In genomic region chr9:133972041-133972970, GRCh38 we compare ENCODE assay signal across 16 cellular contexts. TPM values are rescaled to one million over a fixed set of nuclear protein-coding genes. Genes with fewer than 3 reads are reported as not detected.
DNase-seq lines count a peak whose midpoint lies in the region; ATAC-seq and TF ChIP-seq lines count a peak whose summit lies in the region.
"Had no signal": no experiment of that assay in that cellular context is flagged by ENCODE, and none has a peak within 500 bp of the region (broad histone marks: within the 10 kb centered on the region; RNA-seq: fewer than 3 reads in every experiment).

No MANE protein-coding gene starts in this region.

- ATAC-seq in right cardiac atrium (no peak), HG02623 (IDR thresholded peaks at IDR 0.05; ENCODE audit: unreplicated experiment) (no peak)
- ATAC-seq: activated T-cell treated with anti-CD3 and anti-CD28 coated beads, Interleukin-2, amount 50 U/mL, for 72 hours had no signal

- in situ Hi-C loops in ACHN (cut with HindIII; ENCODE audit: low pct_ligation_motif_present, low pct_unique_long_range_greater_than_20kb, low sequenced_read_pairs): no loop called here

- peaks cover 68% of the 10 kb centered on the region for H3K79me2 ChIP-seq in PC-9 (ENCODE audit: low read depth)

- no peaks in the 10 kb centered on the region for H3K9me3 Mint-ChIP-seq in activated CD4-positive, alpha-beta memory T cell treated with anti-CD3 and anti-CD28 coated beads, Interleukin-2, amount 10 ng/mL, durations not matched to agents 7 days and 5 days
- H3K9me3 Mint-ChIP-seq: activated CD4-positive, alpha-beta T cell treated with anti-CD3 and anti-CD28 coated beads, Interleukin-2, amount 10 ng/mL, durations not matched to agents 7 days and 5 days; activated T-cell treated with anti-CD3 and anti-CD28 coated beads, Interleukin-2, amount 50 U/mL, for 72 hours; dendritic cell treated with granulocyte-macrophage colony-stimulating factor and Interleukin-4, amounts not matched to agents 40 ng/mL and 50 ng/mL, for 4 days had no signal

- WGBS in right cardiac atrium: 86% methylated on average over 28 of the region's 28 CpGs

- BruUV-seq in PC-9 (replicated peaks; lab: Mats Ljungman, UMichigan): no TSS peak

- H3K27me3 ChIP-seq in PC-9 (ENCODE audit: insufficient read depth, low read depth) (no peaks in the 10 kb centered on the region), right cardiac atrium (ENCODE audit: control insufficient read depth, insufficient read depth) (no peaks in the 10 kb centered on the region)
- H3K27me3 ChIP-seq: tibial artery had no signal

- H4K20me1 ChIP-seq in PC-9 (ENCODE audit: insufficient read depth): peaks cover 96% of the 10 kb centered on the region

- DNase-seq in ELF-1 (ENCODE audit: low read depth, low spot score) (peak; percentile 21), PC-9 (peak; percentile 33 to 64), right cardiac atrium (peak in 2 of 3 donors; percentile 34 to 48), posterior vena cava (ENCODE audit: low spot score) (peak; percentile 78), ACHN (no peak)
- DNase-seq in stimulated activated CD4-positive, alpha-beta T cell treated with anti-CD3 and anti-CD28 coated beads, Interleukin-2, amount 100 ng/mL, for 24 hours: no peak
- DNase-seq in activated CD4-positive, alpha-beta memory T cell treated with anti-CD3 and anti-CD28 coated beads, Interleukin-2, amount 10 ng/mL, durations not matched to agents 7 days and 5 days: no peak
- DNase-seq: activated CD4-positive, alpha-beta T cell treated with anti-CD3 and anti-CD28 coated beads, Interleukin-2, amount 10 ng/mL, durations not matched to agents 7 days and 5 days; activated T-cell treated with anti-CD3 and anti-CD28 coated beads, Interleukin-2, amount 50 U/mL, for 72 hours; mesendoderm; NCI-H1048; NCI-H226; tibial artery had no signal

- H3K9me2 ChIP-seq in PC-9 (ENCODE audit: insufficient read depth): no peaks in the 10 kb centered on the region

- H3K9me3 ChIP-seq in PC-9 (ENCODE audit: insufficient read depth, low read depth) (no peaks in the 10 kb centered on the region), right cardiac atrium (ENCODE audit: control insufficient read depth, low read length) (no peaks in the 10 kb centered on the region)
- H3K9me3 ChIP-seq: tibial artery had no signal

- H3K4me2 ChIP-seq in PC-9: no peak overlapping the region

- H3K27ac ChIP-seq in PC-9: no peak overlapping the region
- H3K27ac ChIP-seq in right cardiac atrium (ENCODE audit: low read length): no peak overlapping the region
- H3K27ac ChIP-seq: parathyroid adenoma, tibial artery had no signal

- POLR2A ChIA-PET in PC-9 (lab: Charles Lee; ENCODE audit: unreplicated experiment): no interaction called here
- POLR2A ChIA-PET in activated CD4-positive, alpha-beta memory T cell treated with anti-CD3 and anti-CD28 coated beads, Interleukin-2, amount 10 ng/mL, durations not matched to agents 7 days and 5 days (lab: Charles Lee): no interaction called here

- CTCF ChIA-PET in PC-9 (lab: Charles Lee): no interaction called here
- CTCF ChIA-PET in activated CD4-positive, alpha-beta memory T cell treated with anti-CD3 and anti-CD28 coated beads, Interleukin-2, amount 10 ng/mL, durations not matched to agents 7 days and 5 days (lab: Charles Lee): no interaction called here

- H3K27me3 Mint-ChIP-seq in activated CD4-positive, alpha-beta memory T cell treated with anti-CD3 and anti-CD28 coated beads, Interleukin-2, amount 10 ng/mL, durations not matched to agents 7 days and 5 days: no peaks in the 10 kb centered on the region
- H3K27me3 Mint-ChIP-seq: activated CD4-positive, alpha-beta T cell treated with anti-CD3 and anti-CD28 coated beads, Interleukin-2, amount 10 ng/mL, durations not matched to agents 7 days and 5 days; dendritic cell treated with granulocyte-macrophage colony-stimulating factor and Interleukin-4, amounts not matched to agents 40 ng/mL and 50 ng/mL, for 4 days had no signal

- intact Hi-C loops in PC-9 (cut with micrococcal nuclease; ENCODE audit: unreplicated experiment): no loop called here
- intact Hi-C loops in right cardiac atrium (cut with DNase I): no loop called here
- intact Hi-C loops in posterior vena cava (cut with DNase I): loop anchor here in 1 of 2 donors (5.0 kb wide), 1 partner anchor 1920 kb away; no protein-coding TSS in a partner anchor

- H3K4me1 ChIP-seq in PC-9 (replicated peaks; ENCODE audit: insufficient read depth) (peaks cover 10% of the 10 kb centered on the region), right cardiac atrium (ENCODE audit: control insufficient read depth, insufficient read depth, low read length) (no peaks in the 10 kb centered on the region)
- H3K4me1 ChIP-seq: parathyroid adenoma had no signal

- no peaks in the 10 kb centered on the region for H3K4me1 Mint-ChIP-seq in activated CD4-positive, alpha-beta memory T cell treated with anti-CD3 and anti-CD28 coated beads, Interleukin-2, amount 10 ng/mL, durations not matched to agents 7 days and 5 days
- H3K4me1 Mint-ChIP-seq: activated CD4-positive, alpha-beta T cell treated with anti-CD3 and anti-CD28 coated beads, Interleukin-2, amount 10 ng/mL, durations not matched to agents 7 days and 5 days had no signal

- H3K27ac Mint-ChIP-seq in activated CD4-positive, alpha-beta memory T cell treated with anti-CD3 and anti-CD28 coated beads, Interleukin-2, amount 10 ng/mL, durations not matched to agents 7 days and 5 days: no peak overlapping the region
- H3K27ac Mint-ChIP-seq: activated CD4-positive, alpha-beta T cell treated with anti-CD3 and anti-CD28 coated beads, Interleukin-2, amount 10 ng/mL, durations not matched to agents 7 days and 5 days; activated T-cell treated with anti-CD3 and anti-CD28 coated beads, Interleukin-2, amount 50 U/mL, for 72 hours; dendritic cell treated with granulocyte-macrophage colony-stimulating factor and Interleukin-4, amounts not matched to agents 40 ng/mL and 50 ng/mL, for 4 days had no signal

- no peak for TF ChIP-seq CTCF in PC-9 (conservative IDR thresholded peaks at IDR 0.05)

- H3K4me3 ChIP-seq in PC-9: no peak overlapping the region
- H3K4me3 ChIP-seq in right cardiac atrium (ENCODE audit: low read length): no peak overlapping the region
- H3K4me3 ChIP-seq: tibial artery had no signal

- H3F3A ChIP-seq in PC-9 (ENCODE audit: insufficient read depth, low read depth): peaks cover 8% of the 10 kb centered on the region; the same call in 1 of the 2 replicates

- no peaks in the 10 kb centered on the region for H3K36me3 ChIP-seq in PC-9 (ENCODE audit: low read depth)
- H3K36me3 ChIP-seq: tibial artery had no signal

- H3K36me3 Mint-ChIP-seq in activated CD4-positive, alpha-beta memory T cell treated with anti-CD3 and anti-CD28 coated beads, Interleukin-2, amount 10 ng/mL, durations not matched to agents 7 days and 5 days (ENCODE audit: low read depth): no peaks in the 10 kb centered on the region

- no peak overlapping the region for H3K4me3 Mint-ChIP-seq in activated CD4-positive, alpha-beta memory T cell treated with anti-CD3 and anti-CD28 coated beads, Interleukin-2, amount 10 ng/mL, durations not matched to agents 7 days and 5 days
- H3K4me3 Mint-ChIP-seq: activated CD4-positive, alpha-beta T cell treated with anti-CD3 and anti-CD28 coated beads, Interleukin-2, amount 10 ng/mL, durations not matched to agents 7 days and 5 days; activated T-cell treated with anti-CD3 and anti-CD28 coated beads, Interleukin-2, amount 50 U/mL, for 72 hours; dendritic cell treated with granulocyte-macrophage colony-stimulating factor and Interleukin-4, amounts not matched to agents 40 ng/mL and 50 ng/mL, for 4 days had no signal

- no peak overlapping the region for H2AFZ ChIP-seq in PC-9
- H2AFZ ChIP-seq: parathyroid adenoma had no signal

RNA-seq across cellular contexts. Expression of gene VAV2, which starts 19.8 kb away (rescaled TPM):
- 36.0 and 36.5 TPM in 2 replicates for total RNA-seq in PC-9 (2021)
- total RNA-seq in right cardiac atrium: 10 to 100 TPM in 1 of 4 donors, 1 to 10 TPM in 3; 6.3 to 11.4 (median 8.2) TPM
- 4.7 TPM for polyA plus RNA-seq in right cardiac atrium
- 10 to 100 TPM; 12.9 to 17.9 TPM for total RNA-seq in posterior vena cava
- 1 to 10 TPM; 2.4 to 2.9 TPM for total RNA-seq in activated CD4-positive, alpha-beta memory T cell treated with anti-CD3 and anti-CD28 coated beads, Interleukin-2, amount 10 ng/mL, durations not matched to agents 7 days and 5 days

RNA-seq across cellular contexts. Expression of gene BRD3OS, which starts 53.0 kb away (rescaled TPM):
- total RNA-seq in PC-9 (2021) (23.7 and 26.2 TPM in 2 replicates), right cardiac atrium (10 to 100 TPM in 3 of 4 donors, 1 to 10 TPM in 1; 9.2 to 12.1 (median 11.2) TPM), posterior vena cava (10 to 100 TPM; 11.9 to 14.3 TPM)
- polyA plus RNA-seq in right cardiac atrium: 4.7 TPM
- total RNA-seq in activated CD4-positive, alpha-beta memory T cell treated with anti-CD3 and anti-CD28 coated beads, Interleukin-2, amount 10 ng/mL, durations not matched to agents 7 days and 5 days: 10 to 100 TPM in 1 of 2 experiments, 1 to 10 TPM in 1; 9.6 to 10.3 TPM

Comparison
In these comparisons a context has a peak if more than half of its experiments do, and no peak if none do; other contexts are left out.
1. DNase-seq: peak in ELF-1 (single experiment), PC-9 (2 of 2), right cardiac atrium (2 of 3) and posterior vena cava (single experiment); none in stimulated activated CD4-positive, alpha-beta T cell treated with anti-CD3 and anti-CD28 coated beads, Interleukin-2, amount 100 ng/mL, for 24 hours (0 of 2), ACHN (single experiment) and activated CD4-positive, alpha-beta memory T cell treated with anti-CD3 and anti-CD28 coated beads, Interleukin-2, amount 10 ng/mL, durations not matched to agents 7 days and 5 days (single experiment).